16 cellular contexts compared by ENCODE assay signal in the genomic region with DNA sequence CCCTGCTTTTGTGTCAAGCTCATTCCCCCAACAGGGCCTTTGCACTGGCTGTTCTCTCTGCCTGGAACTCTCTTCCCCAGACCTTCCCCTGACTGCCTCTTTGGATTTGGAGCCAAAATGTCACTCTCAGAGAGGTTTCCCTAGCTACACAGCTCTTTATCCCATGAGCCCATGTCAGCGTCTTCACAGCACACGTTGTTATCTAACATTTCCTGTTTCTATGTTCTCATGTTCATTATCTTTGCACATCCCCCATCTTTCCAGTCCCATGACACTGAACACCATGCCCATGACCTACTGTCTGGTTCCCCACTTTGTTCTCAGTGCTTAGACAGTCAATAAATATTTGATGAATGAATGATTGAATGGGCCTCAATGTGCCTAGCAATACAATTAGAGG. TPM values are rescaled to one million over a fixed set of nuclear protein-coding genes. Genes with fewer than 3 reads are reported as not detected.
DNase-seq lines count a peak whose midpoint lies in the region; ATAC-seq and TF ChIP-seq lines count a peak whose summit lies in the region.
"Had no signal": no experiment of that assay in that cellular context is flagged by ENCODE, and none has a peak within 500 bp of the region (broad histone marks: within the 10 kb centered on the region; RNA-seq: fewer than 3 reads in every experiment).

No MANE protein-coding gene starts in this region.

- H2BK20ac ChIP-seq in IMR-90 (ENCODE audit: low read depth, low read length), result no peak overlapping the region

- TF ChIP-seq CTCF in IMR-90 (conservative IDR thresholded peaks at IDR 0.05; ENCODE audit: low read depth, low read length), result no peak
- TF ChIP-seq CTCF in choroid plexus epithelial cell (conservative IDR thresholded peaks at IDR 0.05; ENCODE audit: low read depth, low read length), result no peak
- TF ChIP-seq CTCF in mesothelial cell of epicardium (IDR thresholded peaks at IDR 0.05; ENCODE audit: unreplicated experiment), result no peak
- TF ChIP-seq CTCF in body of pancreas (IDR thresholded peaks at IDR 0.05), result no peak

- peak overlapping the region; percentile 1 to 51 (median 29); a peak in 18 of 22 replicates for H3K4me2 ChIP-seq in BLaER1 treated with 17β-estradiol and CSF1 and Interleukin-3, amounts not matched to agents 10 nM and 100 nM
- H3K4me2 ChIP-seq in IMR-90 (ENCODE audit: low read depth, low read length), result no peak overlapping the region

- H3K9me3 ChIP-seq in BLaER1 treated with 17β-estradiol and CSF1 and Interleukin-3, amounts not matched to agents 10 nM and 100 nM (replicated peaks in 1 of 11), result no peaks in the 10 kb centered on the region
- no peaks in the 10 kb centered on the region for H3K9me3 ChIP-seq in IMR-90 (ENCODE audit: control insufficient read depth, insufficient read depth, low read length)
- no peaks in the 10 kb centered on the region for H3K9me3 ChIP-seq in body of pancreas

- no peak overlapping the region for H2BK120ac ChIP-seq in IMR-90 (ENCODE audit: low read depth, low read length)

- BruUV-seq in IMR-90 (replicated peaks; lab: Mats Ljungman, UMichigan), result no TSS peak

- no peak overlapping the region for H3K4me3 ChIP-seq in BLaER1 treated with 17β-estradiol and CSF1 and Interleukin-3, amounts not matched to agents 10 nM and 100 nM
- H3K4me3 ChIP-seq in IMR-90 (ENCODE audit: insufficient read depth, low read depth, low read length) (no peak overlapping the region), choroid plexus epithelial cell (ENCODE audit: low read depth, low read length) (no peak overlapping the region), body of pancreas (no peak overlapping the region)

- no peak overlapping the region for H2BK15ac ChIP-seq in IMR-90 (ENCODE audit: low read depth, low read length)

- dilution Hi-C loops in IMR-90 (cut with HindIII; ENCODE audit: low sequenced_read_pairs, unreplicated experiment), result no loop called here

- no peak overlapping the region for H3K4me3 Mint-ChIP-seq in mesothelial cell of epicardium
- H3K4me3 Mint-ChIP-seq: CD14-positive monocyte had no signal

- H2AK5ac ChIP-seq in IMR-90 (ENCODE audit: low read depth, low read length), result no peak overlapping the region

- no peaks in the 10 kb centered on the region for H3K27me3 ChIP-seq in BLaER1 treated with 17β-estradiol and CSF1 and Interleukin-3, amounts not matched to agents 10 nM and 100 nM
- peaks cover 3% of the 10 kb centered on the region; the same call in 1 of the 2 replicates for H3K27me3 ChIP-seq in IMR-90 (ENCODE audit: control insufficient read depth, insufficient read depth, low read length)
- no peaks in the 10 kb centered on the region for H3K27me3 ChIP-seq in body of pancreas

- intact Hi-C loops in IMR-90 (cut with micrococcal nuclease) (no loop called here), body of pancreas (cut with DNase I) (no loop called here), sciatic nerve (cut with DNase I) (no loop called here)

- TF ChIP-seq RAD21 in IMR-90 (IDR thresholded peaks at IDR 0.05; ENCODE audit: low read length), result no peak

- H3K9me3 Mint-ChIP-seq in mesothelial cell of epicardium, result no peaks in the 10 kb centered on the region

- no peak overlapping the region for H2AK9ac ChIP-seq in IMR-90 (replicated peaks; ENCODE audit: low read depth, low read length, poor library complexity)

- no peaks in the 10 kb centered on the region for H3K36me3 Mint-ChIP-seq in mesothelial cell of epicardium
- H3K36me3 Mint-ChIP-seq: CD14-positive monocyte had no signal

- H4K5ac ChIP-seq in IMR-90 (ENCODE audit: low read depth, low read length), result no peak overlapping the region

- no peak overlapping the region for H3K9ac ChIP-seq in BLaER1 treated with 17β-estradiol and CSF1 and Interleukin-3, amounts not matched to agents 10 nM and 100 nM
- H3K9ac ChIP-seq in IMR-90 (ENCODE audit: low read depth, low read length), result no peak overlapping the region

- 0 out of 4 replicates have a peak overlapping the region, but pooled peaks of 1 of the 2 experiments have one; percentile 7 for H4K8ac ChIP-seq in IMR-90 (ENCODE audit: low read depth in 2 of 2, low read length in 2 of 2)

- H3K14ac ChIP-seq in IMR-90 (replicated peaks; ENCODE audit: low read depth, low read length), result 0 out of 2 replicates have a peak overlapping the region, but pooled peaks have one; percentile 48

- H4K91ac ChIP-seq in IMR-90 (ENCODE audit: insufficient read depth, low read depth, low read length), result no peak overlapping the region

- H3K27ac ChIP-seq in BLaER1 treated with 17β-estradiol and CSF1 and Interleukin-3, amounts not matched to agents 10 nM and 100 nM, result no peak overlapping the region
- H3K27ac ChIP-seq in IMR-90 (ENCODE audit: insufficient read depth, low read length) (no peak overlapping the region), body of pancreas (no peak overlapping the region)

- no peaks in the 10 kb centered on the region for H3K27me3 Mint-ChIP-seq in mesothelial cell of epicardium (ENCODE audit: low read depth)

- H3K18ac ChIP-seq in IMR-90 (ENCODE audit: low read depth, low read length), result no peak overlapping the region

- no peak for DNase-seq in IMR-90
- DNase-seq in choroid plexus epithelial cell (ENCODE audit: low read depth), result peak; percentile 41
- no peak for DNase-seq in mesothelial cell of epicardium (ENCODE audit: low spot score in 2 of 2, unreplicated experiment in 2 of 2)
- DNase-seq in body of pancreas, result no peak
- DNase-seq in sciatic nerve (ENCODE audit: low spot score), result no peak
- DNase-seq in SIG-M5 treated with dmso at 0.1 percent for 504 hours (lab: John Stamatoyannopoulos, UW; ENCODE audit: unreplicated experiment), result no peak
- DNase-seq: ACHN, DMS 273 treated with DMSO at 0.1 percent for 48 hours, DND-41, KBM-7, NCI-H1436, NCI-H2029, SHP77 had no signal

- CTCF ChIA-PET in IMR-90 (lab: Yijun Ruan, JAX), result no interaction called here

- peaks cover 27% of the 10 kb centered on the region for H3K4me1 Mint-ChIP-seq in mesothelial cell of epicardium

- in situ Hi-C loops in IMR-90 (cut with MboI; ENCODE audit: low sequenced_read_pairs), result no loop called here

- H3K9me1 ChIP-seq in IMR-90 (ENCODE audit: insufficient read depth, low read length), result peaks cover 9% of the 10 kb centered on the region; the same call in 1 of the 2 replicates

- H3K36me3 ChIP-seq in BLaER1 treated with 17β-estradiol and CSF1 and Interleukin-3, amounts not matched to agents 10 nM and 100 nM, result no peaks in the 10 kb centered on the region
- H3K36me3 ChIP-seq in IMR-90 (ENCODE audit: control insufficient read depth, insufficient read depth, low read length), result no peaks in the 10 kb centered on the region
- H3K36me3 ChIP-seq in body of pancreas (replicated peaks in 1 of 2; ENCODE audit: insufficient read depth in 1 of 2, low read depth in 2 of 2), result no peaks in the 10 kb centered on the region

- H3K79me1 ChIP-seq in IMR-90 (ENCODE audit: low read depth in 1 of 2, low read length in 2 of 2), result no peaks in the 10 kb centered on the region

- peak overlapping the region; percentile 18 for H2AFZ ChIP-seq in IMR-90 (replicated peaks; ENCODE audit: low read length, poor library complexity)

- peak overlapping the region; percentile 86 for H3K27ac Mint-ChIP-seq in mesothelial cell of epicardium
- H3K27ac Mint-ChIP-seq: CD14-positive monocyte had no signal

- H3K4me1 ChIP-seq in BLaER1 treated with 17β-estradiol and CSF1 and Interleukin-3, amounts not matched to agents 10 nM and 100 nM, result peaks cover 8 to 27% (median 20%) of the 10 kb centered on the region in 10 experiments; a peak in 17 of 20 replicates
- H3K4me1 ChIP-seq in IMR-90 (ENCODE audit: control insufficient read depth, insufficient read depth, low read length) (peaks cover 4% of the 10 kb centered on the region; the same call in 1 of the 2 replicates), body of pancreas (no peaks in the 10 kb centered on the region)

- no peak overlapping the region for H3K23ac ChIP-seq in IMR-90 (ENCODE audit: low read depth, low read length)

- no peak overlapping the region for H3K56ac ChIP-seq in IMR-90 (ENCODE audit: extremely low read depth, insufficient read depth, low read length)

- H2BK5ac ChIP-seq in IMR-90 (ENCODE audit: low read depth, low read length, poor library complexity, severe bottlenecking), result no peak overlapping the region

- H4K20me1 ChIP-seq in BLaER1 treated with 17β-estradiol and CSF1 and Interleukin-3, amounts not matched to agents 10 nM and 100 nM, result no peaks in the 10 kb centered on the region
- no peaks in the 10 kb centered on the region for H4K20me1 ChIP-seq in IMR-90 (ENCODE audit: insufficient read depth, low read length)

- POLR2A ChIA-PET in IMR-90 (lab: Charles Lee; ENCODE audit: unreplicated experiment), result no interaction called here

- peak overlapping the region; percentile 32 for H3K4ac ChIP-seq in IMR-90 (ENCODE audit: low read depth, low read length)

- TF ChIP-seq POLR2A in IMR-90 (IDR thresholded peaks at IDR 0.05; ENCODE audit: low read depth, low read length) (no peak), body of pancreas (IDR thresholded peaks at IDR 0.05) (no peak)

- ATAC-seq in IMR-90 (ENCODE audit: low read depth) (no peak), body of pancreas (no peak), sciatic nerve (no peak)

- no CpG with 5 or more reads among the region's 2 CpGs for WGBS in IMR-90 (ENCODE audit: extremely low coverage in 2 of 2, insufficient read length in 1 of 2), 2 experiments
- 40 to 64% methylated on average over 2 of the region's 2 CpGs for WGBS in body of pancreas, 2 donors

TF ChIP-seq in IMR-90, 13 proteins besides CTCF, POLR2A, EP300 and RAD21 (continues in another document):
- TF ChIP-seq MAZ (IDR thresholded peaks at IDR 0.05; ENCODE audit: borderline replicate concordance, low read depth, low read length) (no peak), SMC3 (IDR thresholded peaks at IDR 0.05; ENCODE audit: low read depth, low read length) (no peak)

RNA-seq across cellular contexts. Expression of a gene that starts 26.3 kb away (rescaled TPM):
- total RNA-seq in IMR-90 (2012; rRNA removed), result 15.0 and 15.2 TPM in 2 replicates
- 14.8 and 15.5 TPM in 2 replicates for polyA plus RNA-seq in IMR-90 (2012; rRNA removed)
- polyA plus RNA-seq in IMR-90 (2012; cell fraction: cytosol; rRNA removed), result 10.1 and 22.7 TPM in 2 replicates
- 3.4 and 9.5 TPM in 2 replicates for polyA plus RNA-seq in IMR-90 (2012; cell fraction: nucleus; rRNA removed; ENCODE audit: low replicate concordance)
- 18.5 to 19.1 TPM (median 18.8 TPM) in 3 replicates for total RNA-seq in mesothelial cell of epicardium
- total RNA-seq in body of pancreas, result under 1 TPM in 1 of 2 donors, not detected in 1; 0.26 TPM
- 6.3 TPM for total RNA-seq in sciatic nerve
- total RNA-seq: H4 had no signal
- polyA plus RNA-seq: CD14-positive monocyte had no signal

RNA-seq across cellular contexts. Expression of a gene that starts 28.5 kb away (rescaled TPM):
- total RNA-seq in IMR-90 (2012; rRNA removed) (18.3 and 19.7 TPM in 2 replicates), mesothelial cell of epicardium (53.7 to 58.8 TPM (median 55.7 TPM) in 3 replicates), body of pancreas (10 to 100 TPM; 18.9 to 23.4 TPM), sciatic nerve (30.0 TPM)
- 18.2 and 18.8 TPM in 2 replicates for polyA plus RNA-seq in IMR-90 (2012; rRNA removed)
- polyA plus RNA-seq in IMR-90 (2012; cell fraction: cytosol; rRNA removed), result 11.7 and 14.4 TPM in 2 replicates
- polyA plus RNA-seq in IMR-90 (2012; cell fraction: nucleus; rRNA removed; ENCODE audit: low replicate concordance), result 43.7 and 51.8 TPM in 2 replicates

RNA-seq across cellular contexts. Expression of a gene that starts 39.5 kb away (rescaled TPM):
- total RNA-seq in IMR-90 (2012; rRNA removed), result under 0.01 and 0.18 TPM in 2 replicates
- 0.17 and 0.19 TPM in 2 replicates for polyA plus RNA-seq in IMR-90 (2012; rRNA removed)
- polyA plus RNA-seq in IMR-90 (2012; cell fraction: cytosol; rRNA removed), result 0.11 and 0.24 TPM in 2 replicates
- polyA plus RNA-seq in IMR-90 (2012; cell fraction: nucleus; rRNA removed; ENCODE audit: low replicate concordance), result 1.5 and 2.4 TPM in 2 replicates
- total RNA-seq in mesothelial cell of epicardium, result 3.9 to 4.1 TPM (median 4.0 TPM) in 3 replicates
- under 1 TPM in 1 of 2 donors, not detected in 1; 0.26 TPM for total RNA-seq in body of pancreas
- total RNA-seq in sciatic nerve, result 2.5 TPM
- polyA plus RNA-seq: CD14-positive monocyte had no signal
